ENCODE assay signal across 20 cellular contexts in the genomic region with DNA sequence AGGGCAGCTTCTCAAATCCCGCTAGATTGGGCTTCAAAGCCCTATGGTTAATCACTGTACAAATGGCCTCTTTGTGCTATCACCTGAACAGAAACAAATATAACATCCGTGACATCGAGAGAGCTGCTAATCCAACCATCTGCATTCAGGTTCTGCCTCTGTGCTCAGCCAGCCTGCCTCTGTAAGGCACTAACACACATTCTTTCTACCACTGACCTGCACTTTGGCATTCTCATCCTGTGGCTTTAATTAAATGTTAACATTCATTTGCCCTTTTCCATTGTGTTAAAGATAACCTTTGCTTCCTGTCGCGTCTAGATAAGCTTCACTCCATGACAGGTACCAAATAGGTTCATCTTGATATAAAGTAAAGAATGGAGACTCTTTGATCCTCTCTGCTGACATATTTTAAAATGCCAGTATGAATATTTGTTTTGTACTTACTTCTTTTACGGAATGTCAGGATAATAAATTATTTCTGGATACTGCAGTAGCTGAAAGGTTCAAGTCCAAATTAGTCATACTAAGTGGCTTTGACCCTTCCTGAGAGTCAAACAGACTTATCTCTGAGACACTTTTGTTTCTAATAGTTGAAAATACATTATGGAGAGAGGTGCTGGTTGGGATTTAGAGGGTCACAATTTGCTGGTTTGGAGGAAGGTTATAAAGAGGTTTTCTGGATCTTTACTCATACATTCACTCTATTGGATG.
DNase-seq lines count a peak whose midpoint lies in the region; ATAC-seq and TF ChIP-seq lines count a peak whose summit lies in the region.
"Had no signal": no experiment of that assay in that cellular context is flagged by ENCODE, and none has a peak within 500 bp of the region (broad histone marks: within the 10 kb centered on the region; RNA-seq: fewer than 3 reads in every experiment).

No MANE protein-coding gene starts in this region.

- H3K4me2 ChIP-seq in neuronal stem cell (ENCODE audit: insufficient read depth, low read length, poor library complexity, severe bottlenecking) (no peak overlapping the region), PC-3 (ENCODE audit: low read length) (no peak overlapping the region)

- 85% methylated on average over 6 of the region's 6 CpGs for WGBS in HUES64
- no CpG with 5 or more reads among the region's 6 CpGs for WGBS in neuronal stem cell (ENCODE audit: extremely low coverage in 2 of 2, insufficient read length in 2 of 2, insufficient replicate concordance in 1 of 2), 2 donors

- no peak overlapping the region for H3K14ac ChIP-seq in neuronal stem cell (ENCODE audit: low read length)

- no peak overlapping the region for H2BK120ac ChIP-seq in neuronal stem cell (ENCODE audit: low read depth, low read length)

- no peak overlapping the region for H3K18ac ChIP-seq in neuronal stem cell (ENCODE audit: low read length)

- H3K4me3 ChIP-seq in HUES64 (ENCODE audit: low read length) (no peak overlapping the region), SJCRH30 (no peak overlapping the region), neuronal stem cell (ENCODE audit: low read length in 2 of 2) (no peak overlapping the region), PC-3 (ENCODE audit: low read length) (no peak overlapping the region)
- H3K4me3 ChIP-seq: K562, SK-N-MC had no signal

- H3K27me3 ChIP-seq in HUES64 (ENCODE audit: insufficient read depth, low read length) (no peaks in the 10 kb centered on the region), SJCRH30 (no peaks in the 10 kb centered on the region), neuronal stem cell (ENCODE audit: control insufficient read depth in 3 of 3, insufficient read depth in 3 of 3, low read depth in 1 of 3, low read length in 3 of 3) (no peaks in the 10 kb centered on the region), PC-3 (ENCODE audit: low read length) (peaks cover 7% of the 10 kb centered on the region; the same call in 1 of the 2 replicates)

- H3K4me3 Mint-ChIP-seq in progenitor cell of endocrine pancreas (ENCODE audit: low read depth), result no peak overlapping the region
- H3K4me3 Mint-ChIP-seq: HFFc6 had no signal

- H3K36me3 Mint-ChIP-seq in progenitor cell of endocrine pancreas (ENCODE audit: insufficient read depth), result no peaks in the 10 kb centered on the region

- intact Hi-C loops in PC-3 (cut with micrococcal nuclease), result no loop called here

- no peaks in the 10 kb centered on the region for H3K9me2 ChIP-seq in PC-3 (replicated peaks; ENCODE audit: low read length)

- no peak overlapping the region for H3K23ac ChIP-seq in neuronal stem cell (ENCODE audit: low read depth, low read length, poor library complexity)

- H3K9me3 ChIP-seq in HUES64 (ENCODE audit: insufficient read depth, low read depth, low read length) (no peaks in the 10 kb centered on the region), SJCRH30 (replicated peaks) (no peaks in the 10 kb centered on the region), neuronal stem cell (replicated peaks in 1 of 2; ENCODE audit: control insufficient read depth in 2 of 2, insufficient read depth in 1 of 2, low read depth in 1 of 2, low read length in 2 of 2) (no peaks in the 10 kb centered on the region), PC-3 (ENCODE audit: low read length) (no peaks in the 10 kb centered on the region)

- H3K9me3 Mint-ChIP-seq in progenitor cell of endocrine pancreas (ENCODE audit: low read depth), result no peaks in the 10 kb centered on the region

- H3K79me2 ChIP-seq in PC-3 (ENCODE audit: low read length), result no peaks in the 10 kb centered on the region

- no peak overlapping the region for H2BK15ac ChIP-seq in neuronal stem cell (ENCODE audit: low read length)

- BruUV-seq in PC-3 (replicated peaks; lab: Mats Ljungman, UMichigan), result no TSS peak

- no peak overlapping the region for H2AK5ac ChIP-seq in neuronal stem cell (ENCODE audit: low read depth, low read length)

- CTCF ChIA-PET in PC-3 (lab: Charles Lee), result no interaction called here

- peaks cover 21% of the 10 kb centered on the region for H3K4me1 Mint-ChIP-seq in progenitor cell of endocrine pancreas (ENCODE audit: low read depth)

- ATAC-seq in PC-3, result no peak
- ATAC-seq: K562 had no signal

- POLR2A ChIA-PET in PC-3 (lab: Charles Lee; ENCODE audit: unreplicated experiment), result no interaction called here

- no peak overlapping the region for H2BK12ac ChIP-seq in neuronal stem cell (ENCODE audit: low read length)

- TF ChIP-seq CTCF in progenitor cell of endocrine pancreas (IDR thresholded peaks at IDR 0.05; ENCODE audit: unreplicated experiment), result no peak
- TF ChIP-seq CTCF in PC-3 (conservative IDR thresholded peaks at IDR 0.05; ENCODE audit: low read depth, low read length), result no peak

- DNase-seq in SJCRH30 (peak; percentile 56 to 83), glomerular endothelial cell (ENCODE audit: extremely low read depth, low read depth, low spot score) (peak; percentile 4), progenitor cell of endocrine pancreas (ENCODE audit: low spot score, unreplicated experiment) (no peak), neuronal stem cell (ENCODE audit: low spot score) (no peak), PC-3 (no peak), T-helper 1 cell (no peak)
- DNase-seq: AML-193, DND-41, H7, HFFc6, NCI-H187 treated with DMSO at 0.1 percent for 48 hours, NCI-H2227 treated with DMSO at 0.1 percent for 48 hours, NCI-H510A treated with DMSO at 0.1 percent for 48 hours, NCI-H774, Right ventricle myocardium superior had no signal

- H3K4me1 ChIP-seq in HUES64 (ENCODE audit: insufficient read depth, low read length), result no peaks in the 10 kb centered on the region
- H3K4me1 ChIP-seq in SJCRH30, result peaks cover 6% of the 10 kb centered on the region
- H3K4me1 ChIP-seq in neuronal stem cell (ENCODE audit: control insufficient read depth in 2 of 2, insufficient read depth in 1 of 2, low read depth in 1 of 2, low read length in 2 of 2), result peaks cover 0 to 1% of the 10 kb centered on the region in 2 donors
- no peaks in the 10 kb centered on the region for H3K4me1 ChIP-seq in PC-3 (ENCODE audit: insufficient read depth, low read length)

- H2AFZ ChIP-seq in neuronal stem cell (ENCODE audit: low read length) (no peak overlapping the region), PC-3 (ENCODE audit: low read length) (no peak overlapping the region)

- H4K8ac ChIP-seq in neuronal stem cell (ENCODE audit: low read depth, low read length), result no peak overlapping the region

- no peaks in the 10 kb centered on the region for H4K20me1 ChIP-seq in PC-3 (ENCODE audit: low read length)

- H3K9ac ChIP-seq in HUES64 (ENCODE audit: low read depth, low read length) (no peak overlapping the region), neuronal stem cell (ENCODE audit: low read depth, low read length, poor library complexity) (no peak overlapping the region), PC-3 (ENCODE audit: low read length) (no peak overlapping the region)

- H3K27me3 Mint-ChIP-seq in progenitor cell of endocrine pancreas, result peaks cover 35% of the 10 kb centered on the region

- H3K36me3 ChIP-seq in HUES64 (ENCODE audit: insufficient read depth, low read length), result no peaks in the 10 kb centered on the region
- H3K36me3 ChIP-seq in SJCRH30, result no peaks in the 10 kb centered on the region
- H3K36me3 ChIP-seq in neuronal stem cell (replicated peaks in 1 of 2; ENCODE audit: control insufficient read depth in 2 of 2, insufficient read depth in 2 of 2, low read length in 2 of 2), result no peaks in the 10 kb centered on the region
- no peaks in the 10 kb centered on the region for H3K36me3 ChIP-seq in PC-3 (ENCODE audit: low read depth, low read length)

- H3K27ac Mint-ChIP-seq in progenitor cell of endocrine pancreas, result peak overlapping the region; percentile 54
- H3K27ac Mint-ChIP-seq: HFFc6 had no signal

- H3K4ac ChIP-seq in neuronal stem cell (ENCODE audit: low read length), result no peak overlapping the region

- no peak overlapping the region for H2BK5ac ChIP-seq in neuronal stem cell (ENCODE audit: low read length)

- no peaks in the 10 kb centered on the region for H3F3A ChIP-seq in PC-3 (ENCODE audit: low read length, unreplicated experiment)

- H3K27ac ChIP-seq in HUES64 (ENCODE audit: low read depth, low read length) (peak overlapping the region; percentile 17; the same call in 1 of the 2 replicates), SJCRH30 (peak overlapping the region; percentile 43), neuronal stem cell (replicated peaks; ENCODE audit: low read length) (no peak overlapping the region), PC-3 (ENCODE audit: low read length) (no peak overlapping the region)
- H3K27ac ChIP-seq: C4-2B, HL-60, SK-N-MC had no signal

- H4K91ac ChIP-seq in neuronal stem cell (ENCODE audit: low read depth, low read length, poor library complexity), result no peak overlapping the region

- H3K79me1 ChIP-seq in neuronal stem cell (ENCODE audit: low read depth, low read length), result no peaks in the 10 kb centered on the region

Comparison
In these comparisons a context has a peak if more than half of its experiments do, and no peak if none do; other contexts are left out.
1. H3K27ac ChIP-seq: peak in HUES64 (single experiment) and SJCRH30 (single experiment); none in neuronal stem cell (single experiment) and PC-3 (single experiment).
2. DNase-seq: peak in SJCRH30 (2 of 2) and glomerular endothelial cell (single experiment); none in progenitor cell of endocrine pancreas (single experiment), neuronal stem cell (single experiment), PC-3 (single experiment) and T-helper 1 cell (0 of 5).